ENCODE assay signal across 1 cellular context in genomic region chr6:107540465-107540857, GRCh38.
TF ChIP-seq lines count a peak whose summit lies in the region.

No MANE protein-coding gene starts in this region.

TF ChIP-seq in HepG2, 621 proteins besides CTCF, POLR2A, EP300 and RAD21 (continued from another document):
- peak; percentile 97 for TF ChIP-seq SKI (IDR thresholded peaks at IDR 0.05; ENCODE audit: partially characterized antibody)
- peak; percentile 49; the same call in 1 of the 2 replicates for TF ChIP-seq ZMYM3 (CRISPR knock-in tag; IDR thresholded peaks at IDR 0.05)
- TF ChIP-seq RERE (CRISPR knock-in tag; IDR thresholded peaks at IDR 0.05; ENCODE audit: low read depth) = peak; percentile 75
- peak; percentile 96 for TF ChIP-seq SALL1 (CRISPR knock-in tag; IDR thresholded peaks at IDR 0.05)
- TF ChIP-seq ZNF772 (CRISPR knock-in tag; IDR thresholded peaks at IDR 0.05) = peak; percentile 90; the same call in 1 of the 2 replicates
- no peak for TF ChIP-seq ZNF224 (CRISPR knock-in tag; IDR thresholded peaks at IDR 0.05)
- TF ChIP-seq ZNF619 (CRISPR knock-in tag; IDR thresholded peaks at IDR 0.05) = no peak
- TF ChIP-seq ZFP36L1 (CRISPR knock-in tag; IDR thresholded peaks at IDR 0.05) = peak; percentile 49; the same call in 1 of the 2 replicates
- TF ChIP-seq MNT (IDR thresholded peaks at IDR 0.05) = no peak
- TF ChIP-seq ZBTB21 (CRISPR knock-in tag; IDR thresholded peaks at IDR 0.05) = no peak
- TF ChIP-seq ZNF674 (CRISPR knock-in tag; IDR thresholded peaks at IDR 0.05; ENCODE audit: low read depth) = no peak
- TF ChIP-seq RELA (CRISPR knock-in tag; IDR thresholded peaks at IDR 0.05) = 0 out of 2 replicates have a peak, but pooled peaks have one; percentile 90
- TF ChIP-seq RBAK (CRISPR knock-in tag; IDR thresholded peaks at IDR 0.05) = no peak
- peak; percentile 70 for TF ChIP-seq ELF3 (CRISPR knock-in tag; IDR thresholded peaks at IDR 0.05)
- TF ChIP-seq SKIL (CRISPR knock-in tag; IDR thresholded peaks at IDR 0.05; ENCODE audit: borderline replicate concordance) = peak; percentile 94
- peak; percentile 69; the same call in 1 of the 2 replicates for TF ChIP-seq SP5 (CRISPR knock-in tag; IDR thresholded peaks at IDR 0.05; ENCODE audit: borderline replicate concordance, low read depth)
- TF ChIP-seq GPN1 (CRISPR knock-in tag; IDR thresholded peaks at IDR 0.05; ENCODE audit: borderline replicate concordance) = no peak
- TF ChIP-seq ZHX2 (IDR thresholded peaks at IDR 0.05; ENCODE audit: low read depth) = no peak
- TF ChIP-seq ZHX2 (CRISPR knock-in tag; IDR thresholded peaks at IDR 0.05; ENCODE audit: borderline replicate concordance) = no peak
- TF ChIP-seq RBFOX2 (IDR thresholded peaks at IDR 0.05; ENCODE audit: low read depth, low read length) = no peak
- TF ChIP-seq HIVEP1 (CRISPR knock-in tag; IDR thresholded peaks at IDR 0.05) = no peak; the same call in 1 of the 2 replicates
- 0 out of 2 replicates have a peak, but pooled peaks have one; percentile 22 for TF ChIP-seq THRA (CRISPR knock-in tag; IDR thresholded peaks at IDR 0.05; ENCODE audit: borderline replicate concordance)
- TF ChIP-seq ZNF670 (CRISPR knock-in tag; IDR thresholded peaks at IDR 0.05; ENCODE audit: borderline replicate concordance) = no peak; the same call in 1 of the 2 replicates
